Comparison of ENCODE assay signal across 9 cellular contexts in the genomic region with DNA sequence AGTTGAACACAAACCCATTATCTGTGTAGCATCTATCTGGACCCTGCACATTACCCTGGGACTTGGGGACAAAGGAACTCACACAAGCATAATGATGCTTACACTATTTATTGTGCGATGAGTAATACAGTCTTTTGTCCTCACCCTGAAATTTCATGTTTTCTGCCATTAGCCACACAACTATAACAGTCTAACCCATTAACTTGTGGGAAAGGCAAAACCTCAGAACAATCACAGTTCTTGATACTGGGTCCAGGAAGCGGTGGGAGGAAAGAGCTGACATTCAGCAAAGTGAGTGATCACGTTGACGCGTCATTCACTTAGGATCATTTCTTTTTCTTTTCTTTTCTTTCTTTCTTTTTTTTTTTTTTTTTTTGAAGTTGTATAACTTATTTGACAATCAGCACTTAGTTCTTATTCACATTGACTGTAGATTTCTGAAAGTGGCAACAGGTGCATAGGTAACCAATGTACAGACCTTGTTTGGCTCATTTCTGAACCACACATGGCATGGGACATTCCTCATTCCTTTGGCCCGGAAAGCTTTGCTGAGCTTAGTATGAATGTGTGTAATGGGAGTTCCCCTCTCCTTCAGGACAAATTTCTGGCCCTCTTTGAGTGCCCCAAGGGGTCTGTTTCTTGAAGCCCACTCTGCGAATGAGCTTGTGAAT.
A peak's percentile ranks its signal among the peaks of the same experiment; 100 is the strongest.
DNase-seq lines count a peak whose midpoint lies in the region; ATAC-seq and TF ChIP-seq lines count a peak whose summit lies in the region.
"Had no signal": no experiment of that assay in that cellular context is flagged by ENCODE, and none has a peak within 500 bp of the region (broad histone marks: within the 10 kb centered on the region; RNA-seq: fewer than 3 reads in every experiment).

No MANE protein-coding gene starts in this region.

- H3K27ac Mint-ChIP-seq in natural killer cell treated with Interleukin-12 subunit alpha and Interleukin-12 subunit beta and Interleukin-15 and Interleukin-18, amount 100 ng/mL, for 72 hours = peak overlapping the region in 1 of 2 donors; percentile 25
- H3K27ac Mint-ChIP-seq: brain had no signal

- peaks cover 14 to 18% of the 10 kb centered on the region in 2 donors for H3K4me1 Mint-ChIP-seq in natural killer cell treated with Interleukin-12 subunit alpha and Interleukin-12 subunit beta and Interleukin-15 and Interleukin-18, amount 100 ng/mL, for 72 hours (ENCODE audit: low read depth in 2 of 2)
- H3K4me1 Mint-ChIP-seq: brain had no signal

- no peak overlapping the region for H3K27ac ChIP-seq in testis

- peaks cover 0 to 18% of the 10 kb centered on the region in 2 donors for H3K27me3 Mint-ChIP-seq in natural killer cell treated with Interleukin-12 subunit alpha and Interleukin-12 subunit beta and Interleukin-15 and Interleukin-18, amount 100 ng/mL, for 72 hours

- peak; percentile 69 for ATAC-seq in GM18873 (IDR thresholded peaks at IDR 0.05; ENCODE audit: low FRiP score, unreplicated experiment)
- peak in 1 of 2 donors; percentile 44 for ATAC-seq in natural killer cell treated with Interleukin-12 subunit alpha and Interleukin-12 subunit beta and Interleukin-15 and Interleukin-18, amount 100 ng/mL, for 72 hours
- ATAC-seq: HCT116 had no signal

- H3K4me3 Mint-ChIP-seq in natural killer cell treated with Interleukin-12 subunit alpha and Interleukin-12 subunit beta and Interleukin-15 and Interleukin-18, amount 100 ng/mL, for 72 hours = peak overlapping the region; percentile 15
- H3K4me3 Mint-ChIP-seq: brain had no signal

- no peaks in the 10 kb centered on the region for H3K36me3 Mint-ChIP-seq in natural killer cell treated with Interleukin-12 subunit alpha and Interleukin-12 subunit beta and Interleukin-15 and Interleukin-18, amount 100 ng/mL, for 72 hours
- H3K36me3 Mint-ChIP-seq: brain had no signal

- no peaks in the 10 kb centered on the region for H3K4me1 ChIP-seq in testis

- DNase-seq in H4 (ENCODE audit: low spot score) (peak; percentile 72), M059J (ENCODE audit: low read depth) (peak; percentile 84), HCEC 1CT (no peak), testis (no peak)
- no peak for DNase-seq in natural killer cell treated with Interleukin-12 subunit alpha and Interleukin-12 subunit beta and Interleukin-15 and Interleukin-18, amount 100 ng/mL, for 72 hours (ENCODE audit: low spot score)
- DNase-seq in stimulated activated CD8-positive, alpha-beta memory T cell treated with anti-CD3 and anti-CD28 coated beads, Interleukin-4, amount 100 ng/mL, for 48 hours = no peak

- 81 to 91% methylated on average over 7 of the region's 7 CpGs for WGBS in testis, 2 donors

- H3K9me3 ChIP-seq in testis = no peaks in the 10 kb centered on the region

- H3K4me3 ChIP-seq in testis = no peak overlapping the region

- H3K27me3 ChIP-seq in testis = no peaks in the 10 kb centered on the region

- no peak for TF ChIP-seq POLR2A in testis (IDR thresholded peaks at IDR 0.05)

- intact Hi-C loops in testis (cut with DNase I; ENCODE audit: low total_unique reads) = no loop called here

- no peaks in the 10 kb centered on the region for H3K36me3 ChIP-seq in testis (ENCODE audit: low read depth, missing control alignments)

- H3K9me3 Mint-ChIP-seq in natural killer cell treated with Interleukin-12 subunit alpha and Interleukin-12 subunit beta and Interleukin-15 and Interleukin-18, amount 100 ng/mL, for 72 hours = no peaks in the 10 kb centered on the region
- H3K9me3 Mint-ChIP-seq: brain had no signal

- no peak for TF ChIP-seq CTCF in testis (IDR thresholded peaks at IDR 0.05)

Comparison
In these comparisons a context has a peak if more than half of its experiments do, and no peak if none do; other contexts are left out.
1. DNase-seq: peak in H4 (single experiment) and M059J (single experiment); none in natural killer cell treated with Interleukin-12 subunit alpha and Interleukin-12 subunit beta and Interleukin-15 and Interleukin-18, amount 100 ng/mL, for 72 hours (single experiment), stimulated activated CD8-positive, alpha-beta memory T cell treated with anti-CD3 and anti-CD28 coated beads, Interleukin-4, amount 100 ng/mL, for 48 hours (single experiment), HCEC 1CT (single experiment) and testis (single experiment).